23 cellular contexts compared by ENCODE assay signal in the genomic region with DNA sequence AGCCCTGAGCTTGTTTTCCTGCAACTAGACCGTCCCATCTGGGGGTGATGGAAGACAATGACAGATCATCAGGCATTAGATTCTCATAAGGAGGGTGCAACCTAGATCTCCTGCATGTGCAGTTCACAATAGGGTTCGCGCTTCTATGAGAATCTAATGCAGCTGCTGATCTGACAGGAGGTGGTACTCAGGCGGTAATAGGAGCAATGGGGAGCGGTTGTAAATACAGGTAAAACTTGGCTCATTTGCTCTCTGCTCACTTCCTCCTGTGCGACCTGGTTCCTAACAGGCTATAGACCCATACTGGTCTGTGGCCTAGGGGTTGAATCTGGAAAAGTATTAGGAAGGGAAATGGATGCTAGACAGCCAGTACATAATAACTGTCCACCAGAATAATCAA.
"Had no signal": no experiment of that assay in that cellular context is flagged by ENCODE, and none has a peak within 500 bp of the region (broad histone marks: within the 10 kb centered on the region; RNA-seq: fewer than 3 reads in every experiment).

No MANE protein-coding gene starts in this region.

- H3K4me1 ChIP-seq: prostate gland, testis had no signal

- H3K27ac ChIP-seq: hepatocyte, left ventricle myocardium inferior, pancreas, prostate gland, stomach, testis, thyroid gland, upper lobe of right lung had no signal

- H2AFZ ChIP-seq: hepatocyte had no signal

- FAIRE-seq: pancreas, urothelium cell line had no signal

- H3K36me3 ChIP-seq: left ventricle myocardium inferior, pancreas, prostate gland, stomach, thyroid gland, upper lobe of right lung had no signal

- H3K27me3 ChIP-seq: hepatocyte, pancreas, testis, thyroid gland, upper lobe of right lung had no signal

- DNase-seq: islet precursor cell; left ventricle myocardium inferior; midbrain; mucosa of descending colon; naive thymus-derived CD4-positive, alpha-beta T cell; pancreas; posterior cingulate gyrus; retina; right cardiac atrium; stimulated activated CD4-positive, alpha-beta T cell treated with anti-CD3 and anti-CD28 coated beads, Interleukin-12 subunit alpha, Interleukin-12 subunit beta, amount 100 ng/mL, for 4 hours; stimulated activated CD4-positive, alpha-beta T cell treated with anti-CD3 and anti-CD28 coated beads, Interleukin-15, amount 100 ng/mL, for 24 hours; stimulated activated CD4-positive, alpha-beta T cell treated with anti-CD3 and anti-CD28 coated beads, Interleukin-4, amount 100 ng/mL, for 24 hours; stimulated activated naive CD8-positive, alpha-beta T cell treated with anti-CD3 and anti-CD28 coated beads, Interleukin-15, Interleukin-2, amounts not matched to agents 100 U/mL and 50 U/mL, for 24 hours; stomach; testis; thyroid gland; trophoblast cell; upper lobe of right lung had no signal

- H3K9me3 ChIP-seq: left ventricle myocardium inferior, mucosa of descending colon, pancreas, prostate gland, stomach, testis, thyroid gland, upper lobe of right lung had no signal

- H3K4me2 ChIP-seq: hepatocyte had no signal

- H3K4me3 ChIP-seq: hepatocyte, left ventricle myocardium inferior, lung, mucosa of descending colon, pancreas, prostate gland, skin epidermis, stomach, testis, thyroid gland, upper lobe of right lung had no signal
